ENCODE assay signal across 1 cellular context in genomic region chr2:226306969-226307368, GRCh38.
TF ChIP-seq lines count a peak whose summit lies in the region.

No MANE protein-coding gene starts in this region.

TF ChIP-seq in GM23338, 12 proteins besides CTCF, POLR2A, EP300 and RAD21:
- TF ChIP-seq REST (IDR thresholded peaks at IDR 0.05; ENCODE audit: unreplicated experiment) (no peak), ZNF114 (CRISPR knock-in tag; IDR thresholded peaks at IDR 0.05) (no peak), JUNB (IDR thresholded peaks at IDR 0.05; ENCODE audit: unreplicated experiment) (no peak), ETS1 (IDR thresholded peaks at IDR 0.05) (no peak), EZH2phosphoT487 (IDR thresholded peaks at IDR 0.05; ENCODE audit: unreplicated experiment) (no peak), POLR2AphosphoS5 (IDR thresholded peaks at IDR 0.05; ENCODE audit: low read depth) (no peak), CREB1 (CRISPR knock-in tag; IDR thresholded peaks at IDR 0.05; ENCODE audit: low read depth) (no peak), ZNF462 (CRISPR knock-in tag; IDR thresholded peaks at IDR 0.05) (no peak), ZNF331 (CRISPR knock-in tag; IDR thresholded peaks at IDR 0.05; ENCODE audit: low read depth) (no peak), STAT1 (IDR thresholded peaks at IDR 0.05; ENCODE audit: unreplicated experiment) (no peak), NANOG (IDR thresholded peaks at IDR 0.05; ENCODE audit: borderline replicate concordance) (no peak), EZH2 (IDR thresholded peaks at IDR 0.05; ENCODE audit: low read depth, unreplicated experiment) (no peak)
